Comparison of ENCODE assay signal across 18 cellular contexts in genomic region chr5:74975582-74975981, GRCh38.
DNase-seq lines count a peak whose midpoint lies in the region; ATAC-seq, FAIRE-seq and TF ChIP-seq lines count a peak whose summit lies in the region.
"Had no signal": no experiment of that assay in that cellular context is flagged by ENCODE, and none has a peak within 500 bp of the region (broad histone marks: within the 10 kb centered on the region; RNA-seq: fewer than 3 reads in every experiment).

No MANE protein-coding gene starts in this region.

- H3K4me2 ChIP-seq in K562 (ENCODE audit: insufficient read depth, low read length), result no peak overlapping the region
- H3K4me2 ChIP-seq: A549 had no signal

- intact Hi-C loops in activated CD8-positive, alpha-beta T cell treated with anti-CD3 and anti-CD28 coated beads for 36 hours (cut with micrococcal nuclease), result no loop called here
- intact Hi-C loops in CD4-positive, alpha-beta memory T cell (cut with micrococcal nuclease), result loop anchor here (5.0 kb wide), 1 partner anchor 57 kb away; no protein-coding TSS in a partner anchor
- intact Hi-C loops in K562 (cut with micrococcal nuclease), result no loop called here

- CTCF ChIA-PET in activated CD8-positive, alpha-beta T cell treated with anti-CD3 and anti-CD28 coated beads for 36 hours (lab: Charles Lee), result interaction anchor here (1.6 to 2.3 kb wide), 2 partner anchors 40 to 261 kb away, joined by 4 to 6 read pairs; partner anchors contain the start of gene ANKRD31
- CTCF ChIA-PET in activated CD8-positive, alpha-beta T cell treated with anti-CD3 and anti-CD28 coated beads, Interleukin-2, amount 10 ng/mL, durations not matched to agents 7 days and 5 days (lab: Charles Lee), result no interaction called here
- CTCF ChIA-PET in CD4-positive, alpha-beta memory T cell (lab: Charles Lee; ENCODE audit: partially characterized antibody), result no interaction called here
- CTCF ChIA-PET in K562 (lab: Yijun Ruan, JAX; ENCODE audit: low intra/inter-chr PET ratio), result no interaction called here

- H3K4me3 Mint-ChIP-seq in activated CD8-positive, alpha-beta T cell treated with anti-CD3 and anti-CD28 coated beads for 36 hours, result no peak overlapping the region
- no peak overlapping the region for H3K4me3 Mint-ChIP-seq in activated CD8-positive, alpha-beta T cell treated with anti-CD3 and anti-CD28 coated beads, Interleukin-2, amount 10 ng/mL, durations not matched to agents 7 days and 5 days
- peak overlapping the region in 4 of 8 donors; percentile 10 to 24 (median 15) for H3K4me3 Mint-ChIP-seq in CD4-positive, alpha-beta memory T cell
- no peak overlapping the region for H3K4me3 Mint-ChIP-seq in natural killer cell treated with Interleukin-12 subunit alpha and Interleukin-12 subunit beta and Interleukin-15 and Interleukin-18, amount 100 ng/mL, for 72 hours
- H3K4me3 Mint-ChIP-seq: HFFc6 had no signal

- no peak for TF ChIP-seq EP300 in K562 (IDR thresholded peaks at IDR 0.05; ENCODE audit: low read length)

- no TSS peak for BruUV-seq in K562 (replicated peaks; lab: Mats Ljungman, UMichigan)

- H3K4me3 ChIP-seq in CD4-positive, alpha-beta memory T cell (ENCODE audit: low read length in 2 of 2), result no peak overlapping the region
- no peak overlapping the region for H3K4me3 ChIP-seq in K562
- H3K4me3 ChIP-seq: A549 had no signal

- FAIRE-seq in K562 (lab: Jason Lieb, UNC), result no peak

- H3K36me3 Mint-ChIP-seq in activated CD8-positive, alpha-beta T cell treated with anti-CD3 and anti-CD28 coated beads for 36 hours (ENCODE audit: low read depth), result peaks cover 12% of the 10 kb centered on the region
- peaks cover 7% of the 10 kb centered on the region for H3K36me3 Mint-ChIP-seq in activated CD8-positive, alpha-beta T cell treated with anti-CD3 and anti-CD28 coated beads, Interleukin-2, amount 10 ng/mL, durations not matched to agents 7 days and 5 days (ENCODE audit: low read depth)
- H3K36me3 Mint-ChIP-seq in CD4-positive, alpha-beta memory T cell, result no peaks in the 10 kb centered on the region
- H3K36me3 Mint-ChIP-seq in natural killer cell treated with Interleukin-12 subunit alpha and Interleukin-12 subunit beta and Interleukin-15 and Interleukin-18, amount 100 ng/mL, for 72 hours, result peaks cover 8% of the 10 kb centered on the region

- TF ChIP-seq CTCF in activated CD8-positive, alpha-beta T cell treated with anti-CD3 and anti-CD28 coated beads for 36 hours (IDR thresholded peaks at IDR 0.05), result no peak
- TF ChIP-seq CTCF in K562 (IDR thresholded peaks at IDR 0.05 in 2 of 3, conservative IDR thresholded peaks at IDR 0.05 in 1 of 3; ENCODE audit: insufficient read depth in 2 of 3, low read depth in 1 of 3, low read length in 3 of 3), result no peak

- no peaks in the 10 kb centered on the region for H3K9me1 ChIP-seq in K562 (ENCODE audit: control insufficient read depth, insufficient read depth, low read length)

- H3K9me3 ChIP-seq in CD4-positive, alpha-beta memory T cell (ENCODE audit: control insufficient read depth in 1 of 2, low read length in 2 of 2), result no peaks in the 10 kb centered on the region
- no peaks in the 10 kb centered on the region for H3K9me3 ChIP-seq in K562 (replicated peaks; ENCODE audit: control insufficient read depth, insufficient read depth, low read depth, low read length)

- no peak for DNase-seq in activated CD8-positive, alpha-beta T cell treated with anti-CD3 and anti-CD28 coated beads for 36 hours
- no peak for DNase-seq in activated CD8-positive, alpha-beta T cell treated with anti-CD3 and anti-CD28 coated beads, Interleukin-2, amount 10 ng/mL, durations not matched to agents 7 days and 5 days
- DNase-seq in CD4-positive, alpha-beta memory T cell, result no peak
- DNase-seq in K562 (ENCODE audit: extremely low read depth in 1 of 4, low spot score in 3 of 4), result no peak
- DNase-seq in natural killer cell treated with Interleukin-12 subunit alpha and Interleukin-12 subunit beta and Interleukin-15 and Interleukin-18, amount 100 ng/mL, for 72 hours (ENCODE audit: low spot score), result no peak
- DNase-seq in mesenteric fat pad (ENCODE audit: low spot score), result no peak
- DNase-seq: DMS 273 treated with DMSO at 0.1 percent for 48 hours, H7, HFFc6, NCI-H1417 treated with DMSO at 0.1 percent for 48 hours, NCI-H187 treated with DMSO at 0.1 percent for 48 hours, NCI-H2227 treated with DMSO at 0.1 percent for 48 hours, NCI-H510A treated with DMSO at 0.1 percent for 48 hours, NCI-H82, OCI-M1, SHP77 had no signal

- no peak for TF ChIP-seq RAD21 in K562 (CRISPR knock-in tag; conservative IDR thresholded peaks at IDR 0.05 in 1 of 2, IDR thresholded peaks at IDR 0.05 in 1 of 2)

- no peaks in the 10 kb centered on the region for H3K36me3 ChIP-seq in CD4-positive, alpha-beta memory T cell (ENCODE audit: insufficient read depth, low read length)
- H3K36me3 ChIP-seq in K562 (ENCODE audit: control insufficient read depth, insufficient read depth, low read length), result no peaks in the 10 kb centered on the region

- no peak overlapping the region for H3K27ac ChIP-seq in CD4-positive, alpha-beta memory T cell (ENCODE audit: low read depth, low read length)
- no peak overlapping the region for H3K27ac ChIP-seq in K562 (ENCODE audit: extremely low read depth, low read depth, low read length)
- H3K27ac ChIP-seq: A549 had no signal

- TF ChIP-seq POLR2A in K562 (conservative IDR thresholded peaks at IDR 0.05), result no peak

- H3K79me2 ChIP-seq in K562 (ENCODE audit: control insufficient read depth, insufficient read depth, low read length), result no peaks in the 10 kb centered on the region

- H3K9ac ChIP-seq in K562 (ENCODE audit: insufficient read depth in 1 of 2, low read depth in 2 of 2, low read length in 2 of 2), result no peak overlapping the region

- peaks cover 28% of the 10 kb centered on the region for H3K4me1 Mint-ChIP-seq in activated CD8-positive, alpha-beta T cell treated with anti-CD3 and anti-CD28 coated beads for 36 hours (ENCODE audit: low read depth)
- H3K4me1 Mint-ChIP-seq in activated CD8-positive, alpha-beta T cell treated with anti-CD3 and anti-CD28 coated beads, Interleukin-2, amount 10 ng/mL, durations not matched to agents 7 days and 5 days (ENCODE audit: low read depth), result peaks cover 31% of the 10 kb centered on the region
- peaks cover 17 to 41% (median 33%) of the 10 kb centered on the region in 4 donors for H3K4me1 Mint-ChIP-seq in CD4-positive, alpha-beta memory T cell
- peaks cover 25 to 36% of the 10 kb centered on the region in 2 donors for H3K4me1 Mint-ChIP-seq in natural killer cell treated with Interleukin-12 subunit alpha and Interleukin-12 subunit beta and Interleukin-15 and Interleukin-18, amount 100 ng/mL, for 72 hours (ENCODE audit: low read depth in 2 of 2)

- H4K20me1 ChIP-seq in K562 (replicated peaks; ENCODE audit: control insufficient read depth, insufficient read depth, low read length), result no peaks in the 10 kb centered on the region

- no peaks in the 10 kb centered on the region for H3K27me3 ChIP-seq in CD4-positive, alpha-beta memory T cell (ENCODE audit: insufficient read depth, low read length)
- H3K27me3 ChIP-seq in K562 (ENCODE audit: control insufficient read depth in 2 of 2, insufficient read depth in 2 of 2, low read length in 2 of 2), result no peaks in the 10 kb centered on the region

- POLR2A ChIA-PET in activated CD8-positive, alpha-beta T cell treated with anti-CD3 and anti-CD28 coated beads for 36 hours (lab: Charles Lee), result no interaction called here
- POLR2A ChIA-PET in activated CD8-positive, alpha-beta T cell treated with anti-CD3 and anti-CD28 coated beads, Interleukin-2, amount 10 ng/mL, durations not matched to agents 7 days and 5 days (lab: Charles Lee), result no interaction called here
- POLR2A ChIA-PET in CD4-positive, alpha-beta memory T cell (lab: Charles Lee; ENCODE audit: partially characterized antibody), result interaction anchor here (1.3 to 1.5 kb wide), 2 partner anchors 75 to 78 kb away, joined by 4 read pairs; no protein-coding TSS in a partner anchor
- POLR2A ChIA-PET in K562 (lab: Yijun Ruan, JAX), result no interaction called here

- H2AFZ ChIP-seq in K562 (ENCODE audit: low read depth, low read length), result no peak overlapping the region

- H3K27ac Mint-ChIP-seq in activated CD8-positive, alpha-beta T cell treated with anti-CD3 and anti-CD28 coated beads for 36 hours, result peak overlapping the region; percentile 35
- H3K27ac Mint-ChIP-seq in activated CD8-positive, alpha-beta T cell treated with anti-CD3 and anti-CD28 coated beads, Interleukin-2, amount 10 ng/mL, durations not matched to agents 7 days and 5 days, result no peak overlapping the region
- peak overlapping the region in 4 of 7 donors; percentile 13 to 81 (median 76) for H3K27ac Mint-ChIP-seq in CD4-positive, alpha-beta memory T cell
- peak overlapping the region; percentile 57 to 71 for H3K27ac Mint-ChIP-seq in natural killer cell treated with Interleukin-12 subunit alpha and Interleukin-12 subunit beta and Interleukin-15 and Interleukin-18, amount 100 ng/mL, for 72 hours
- H3K27ac Mint-ChIP-seq: HFFc6 had no signal

- 0% methylated on average over 3 of the region's 3 CpGs for WGBS in K562 (ENCODE audit: insufficient coverage, low coverage, missing lambda C conversion rate)

- in situ Hi-C loops in K562 (cut with MboI), result no loop called here

- H3K27me3 Mint-ChIP-seq in activated CD8-positive, alpha-beta T cell treated with anti-CD3 and anti-CD28 coated beads for 36 hours, result no peaks in the 10 kb centered on the region
- no peaks in the 10 kb centered on the region for H3K27me3 Mint-ChIP-seq in activated CD8-positive, alpha-beta T cell treated with anti-CD3 and anti-CD28 coated beads, Interleukin-2, amount 10 ng/mL, durations not matched to agents 7 days and 5 days (ENCODE audit: low read depth)
- no peaks in the 10 kb centered on the region for H3K27me3 Mint-ChIP-seq in CD4-positive, alpha-beta memory T cell
- no peaks in the 10 kb centered on the region for H3K27me3 Mint-ChIP-seq in natural killer cell treated with Interleukin-12 subunit alpha and Interleukin-12 subunit beta and Interleukin-15 and Interleukin-18, amount 100 ng/mL, for 72 hours

- peaks cover 36% of the 10 kb centered on the region for H3K4me1 ChIP-seq in CD4-positive, alpha-beta memory T cell (ENCODE audit: insufficient read depth, low read length)
- no peaks in the 10 kb centered on the region for H3K4me1 ChIP-seq in K562 (replicated peaks in 1 of 2; ENCODE audit: control insufficient read depth in 2 of 2, insufficient read depth in 2 of 2, low read length in 2 of 2)
- H3K4me1 ChIP-seq: A549 had no signal

- H3K9me3 Mint-ChIP-seq in activated CD8-positive, alpha-beta T cell treated with anti-CD3 and anti-CD28 coated beads for 36 hours, result peaks cover 10% of the 10 kb centered on the region
- H3K9me3 Mint-ChIP-seq in activated CD8-positive, alpha-beta T cell treated with anti-CD3 and anti-CD28 coated beads, Interleukin-2, amount 10 ng/mL, durations not matched to agents 7 days and 5 days (ENCODE audit: insufficient read depth), result peaks cover 13% of the 10 kb centered on the region
- H3K9me3 Mint-ChIP-seq in CD4-positive, alpha-beta memory T cell, result peaks cover 2 to 8% (median 6%) of the 10 kb centered on the region in 8 donors
- H3K9me3 Mint-ChIP-seq in natural killer cell treated with Interleukin-12 subunit alpha and Interleukin-12 subunit beta and Interleukin-15 and Interleukin-18, amount 100 ng/mL, for 72 hours, result peaks cover 3% of the 10 kb centered on the region

- no peak for ATAC-seq in activated CD8-positive, alpha-beta T cell treated with anti-CD3 and anti-CD28 coated beads for 36 hours
- ATAC-seq in activated CD8-positive, alpha-beta T cell treated with anti-CD3 and anti-CD28 coated beads, Interleukin-2, amount 10 ng/mL, durations not matched to agents 7 days and 5 days, result no peak
- ATAC-seq in K562, result no peak
- no peak for ATAC-seq in natural killer cell treated with Interleukin-12 subunit alpha and Interleukin-12 subunit beta and Interleukin-15 and Interleukin-18, amount 100 ng/mL, for 72 hours
- ATAC-seq in GM18520 (IDR thresholded peaks at IDR 0.05; ENCODE audit: unreplicated experiment), result no peak
- ATAC-seq: A549 had no signal
